In genomic region chr2:238224636-238225035, GRCh38 we compare ENCODE assay signal across 25 cellular contexts.
"Had no signal": no experiment of that assay in that cellular context is flagged by ENCODE, and none has a peak within 500 bp of the region (broad histone marks: within the 10 kb centered on the region; RNA-seq: fewer than 3 reads in every experiment).

No MANE protein-coding gene starts in this region.

- FAIRE-seq: small intestine, urothelium cell line had no signal

- H3K27me3 ChIP-seq: neutrophil, right lobe of liver, sigmoid colon, stomach, thyroid gland, tibial nerve, upper lobe of left lung, vagina had no signal

- H3K79me2 ChIP-seq: parathyroid adenoma had no signal

- H3K27ac ChIP-seq: neural progenitor cell, neutrophil, parathyroid adenoma, psoas muscle, right lobe of liver, stomach, thoracic aorta, thyroid gland, upper lobe of left lung, vagina had no signal

- ATAC-seq: natural killer cell; psoas muscle; right cardiac atrium; right lobe of liver; stimulated activated effector memory CD8-positive, alpha-beta T cell treated with anti-CD3 and anti-CD28 coated beads, Interleukin-12 subunit alpha, Interleukin-12 subunit beta, amount 100 ng/mL, for 72 hours; stimulated activated naive B cell treated with anti-CD40 and anti-IgM and Interleukin-4, amounts not matched to agents 10 μg/mL and 1 μg/mL and 100 μg/mL, for 72 hours had no signal

- H2AFZ ChIP-seq: neural progenitor cell, parathyroid adenoma had no signal

- H3K4me1 ChIP-seq: neural progenitor cell, parathyroid adenoma, psoas muscle, right lobe of liver, vagina had no signal

- H3K36me3 ChIP-seq: neural progenitor cell, right lobe of liver, sigmoid colon, thoracic aorta, thyroid gland, vagina had no signal

- H3K9ac ChIP-seq: neural progenitor cell, parathyroid adenoma had no signal

- H3K4me2 ChIP-seq: neural progenitor cell had no signal

- H3K9me3 ChIP-seq: neutrophil, psoas muscle, right lobe of liver, sigmoid colon, stomach, thoracic aorta, thyroid gland, tibial nerve, upper lobe of left lung, vagina had no signal

- H3K4me3 ChIP-seq: neural progenitor cell, psoas muscle, right lobe of liver, sigmoid colon, stomach, thoracic aorta, thyroid gland, tibial nerve, upper lobe of left lung, vagina had no signal

- DNase-seq: natural killer cell; nucleus accumbens; psoas muscle; right cardiac atrium; right lobe of liver; sigmoid colon; small intestine; stimulated activated CD4-positive, alpha-beta T cell treated with anti-CD3 and anti-CD28 coated beads, Interleukin-15, amount 100 ng/mL, for 24 hours; stimulated activated CD4-positive, alpha-beta T cell treated with anti-CD3 and anti-CD28 coated beads, Interleukin-2, amount 100 ng/mL, for 24 hours; stimulated activated CD4-positive, alpha-beta T cell treated with anti-CD3 and anti-CD28 coated beads, Interleukin-2, amount 100 ng/mL, for 48 hours; stimulated activated CD4-positive, alpha-beta T cell treated with anti-CD3 and anti-CD28 coated beads, Interleukin-4, amount 100 ng/mL, for 24 hours; stimulated activated naive B cell treated with anti-CD40 and anti-IgM and Interleukin-4, amounts not matched to agents 10 μg/mL and 1 μg/mL and 100 μg/mL, for 72 hours; stimulated activated naive CD4-positive, alpha-beta T cell treated with Interleukin-2 at 50 U/mL for 16 hours; stomach; thyroid gland; trophoblast cell had no signal
